Comparison of ENCODE assay signal across 8 cellular contexts in the genomic region with DNA sequence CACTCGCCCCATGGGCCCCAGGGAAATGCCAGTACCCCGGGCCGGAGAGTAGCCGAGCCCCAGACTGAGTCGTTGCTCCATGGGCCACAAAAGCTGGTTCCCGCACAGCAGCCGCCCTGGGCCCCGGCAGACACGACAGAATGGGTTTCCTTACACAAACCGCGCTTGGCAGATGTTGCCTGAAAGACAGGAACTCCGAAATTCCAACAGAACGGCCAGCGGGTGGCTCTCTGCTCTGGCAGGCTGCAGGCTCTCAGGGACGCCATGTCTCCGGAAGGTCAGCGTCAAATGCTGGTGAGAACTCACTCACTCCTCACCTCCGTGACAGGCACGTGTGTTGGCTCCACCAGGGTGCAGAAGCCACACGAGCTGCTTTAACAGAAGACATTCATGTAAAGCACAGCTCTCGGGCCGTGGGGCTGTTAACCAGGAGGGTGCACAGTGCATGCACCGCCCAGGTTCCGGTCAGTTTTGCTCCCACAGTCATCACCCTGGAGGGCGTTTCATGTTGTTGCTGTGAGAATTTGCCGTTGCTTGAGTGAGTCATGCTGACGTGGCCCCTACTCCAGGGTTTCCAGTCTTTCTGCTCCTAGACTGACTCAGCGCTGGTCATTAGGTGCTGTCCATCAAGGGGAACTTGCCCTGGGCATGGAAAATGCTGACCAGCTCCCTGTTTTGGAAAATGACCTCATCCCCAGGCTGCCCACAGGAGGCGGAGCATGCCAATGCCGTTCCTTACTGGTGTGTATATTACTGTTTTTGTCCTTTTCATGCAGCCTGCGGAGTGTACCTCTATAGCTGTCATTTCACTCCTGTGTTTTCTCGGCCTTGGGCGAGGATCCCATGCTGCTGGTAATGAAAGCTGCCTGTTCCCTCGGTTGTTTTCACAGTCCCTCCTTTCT. TPM values are rescaled to one million over a fixed set of nuclear protein-coding genes. Genes with fewer than 3 reads are reported as not detected.
A peak's percentile ranks its signal among the peaks of the same experiment; 100 is the strongest.
DNase-seq lines count a peak whose midpoint lies in the region; ATAC-seq and TF ChIP-seq lines count a peak whose summit lies in the region.

No MANE protein-coding gene starts in this region.

- ATAC-seq in HG02610 (IDR thresholded peaks at IDR 0.05; ENCODE audit: unreplicated experiment): no peak
- no peak for ATAC-seq in HG03095 (IDR thresholded peaks at IDR 0.05; ENCODE audit: unreplicated experiment)

- H3K4me1 ChIP-seq in H9 (ENCODE audit: insufficient read depth, low read length): peaks cover 3% of the 10 kb centered on the region; the same call in 1 of the 2 replicates

- H4K20me1 ChIP-seq in H9 (ENCODE audit: control insufficient read depth, insufficient read depth, insufficient read length): no peaks in the 10 kb centered on the region

- H3K23me2 ChIP-seq in H9 (ENCODE audit: insufficient read length, low read depth, low read length, poor library complexity, severe bottlenecking): no peaks in the 10 kb centered on the region

- POLR2A ChIA-PET in AG04449 (lab: Yijun Ruan, JAX): interaction anchor here (1.3 to 1.7 kb wide), 4 partner anchors 14 to 157 kb away, joined by 3 to 13 read pairs (median 5); partner anchors contain the start of gene ANKRD10

- H2BK5ac ChIP-seq in H9 (ENCODE audit: insufficient read length, low read length): no peak overlapping the region

- no peak overlapping the region for H3K18ac ChIP-seq in H9 (ENCODE audit: insufficient read length, low read depth, low read length)

- H3K36me3 Mint-ChIP-seq in H9 (ENCODE audit: insufficient read depth in 1 of 3, low read depth in 3 of 3) (no peaks in the 10 kb centered on the region), type B pancreatic cell (no peaks in the 10 kb centered on the region)

- no peak overlapping the region for H2AK5ac ChIP-seq in H9 (ENCODE audit: insufficient read length, low read length)

- WGBS in H9 (ENCODE audit: extremely low coverage, insufficient read length, low lambda C conversion rate): no CpG with 5 or more reads among the region's 34 CpGs

- H3K4ac ChIP-seq in H9 (ENCODE audit: low read depth, low read length): no peak overlapping the region

- H2BK12ac ChIP-seq in H9 (ENCODE audit: insufficient read length, low read depth, low read length): no peak overlapping the region

- no peak for TF ChIP-seq CTCF in AG04449 (IDR thresholded peaks at IDR 0.05; ENCODE audit: insufficient read depth, low read length, missing control alignments)
- TF ChIP-seq CTCF in H9 (conservative IDR thresholded peaks at IDR 0.05): peak; percentile 14; the same call in 1 of the 3 replicates
- peak; percentile 19 for TF ChIP-seq CTCF in type B pancreatic cell (conservative IDR thresholded peaks at IDR 0.05)

- H3T11ph ChIP-seq in H9 (ENCODE audit: low read length): no peak overlapping the region

- no peak overlapping the region for H2BK120ac ChIP-seq in H9 (ENCODE audit: low read depth, low read length, poor library complexity, severe bottlenecking)

- H3K27ac Mint-ChIP-seq in H9 (peak overlapping the region in 1 of 3 experiments; percentile 42; a peak in 1 of 7 replicates), type B pancreatic cell (peak overlapping the region; percentile 90)

- no peak overlapping the region for H4K5ac ChIP-seq in H9 (ENCODE audit: insufficient read length, low read depth, low read length)

- no peak overlapping the region for H3K4me2 ChIP-seq in H9 (ENCODE audit: insufficient read depth, insufficient read length, low read length)

- no peak overlapping the region; the same call in 1 of the 2 replicates for H3K14ac ChIP-seq in H9 (ENCODE audit: insufficient read depth, low read length)

- H3K4me3 ChIP-seq in AG04449 (ENCODE audit: low read depth, low read length): peak overlapping the region; percentile 45

- H3K9me3 Mint-ChIP-seq in H9 (peaks cover 0 to 2% of the 10 kb centered on the region in 2 experiments; a peak in 1 of 5 replicates), type B pancreatic cell (peaks cover 6% of the 10 kb centered on the region)

- H3K79me1 ChIP-seq in H9 (ENCODE audit: insufficient read depth, low read depth, low read length, poor library complexity, severe bottlenecking): no peaks in the 10 kb centered on the region

- peak; percentile 96 for DNase-seq in AG04449 (ENCODE audit: low read depth, low spot score)
- DNase-seq in H9: peak; percentile 74
- peak; percentile 97 for DNase-seq in SW480 (ENCODE audit: low spot score)
- DNase-seq in erythroblast (lab: John Stamatoyannopoulos, UW): peak; percentile 83 to 92
- peak; percentile 87 for DNase-seq in mucosa of gallbladder (ENCODE audit: low spot score)
- DNase-seq in type B pancreatic cell (ENCODE audit: extremely low spot score, unreplicated experiment): peak; percentile 76

- H4K8ac ChIP-seq in H9 (replicated peaks; ENCODE audit: insufficient read length, low read depth, low read length): no peak overlapping the region

- H3K27me3 ChIP-seq in H9 (ENCODE audit: insufficient read depth, low read length): no peaks in the 10 kb centered on the region

- no peak overlapping the region for H3K23ac ChIP-seq in H9 (ENCODE audit: insufficient read length, low read depth, low read length)

- H3K9ac ChIP-seq in H9 (ENCODE audit: extremely low read depth, insufficient read length, low read length): no peak overlapping the region

- H2BK20ac ChIP-seq in H9 (ENCODE audit: low read depth, low read length, poor library complexity, severe bottlenecking): no peak overlapping the region

- H3K4me1 Mint-ChIP-seq in H9 (peaks cover 19 to 34% of the 10 kb centered on the region in 2 experiments), type B pancreatic cell (ENCODE audit: unreplicated experiment) (peaks cover 26% of the 10 kb centered on the region)

- H3K9me3 ChIP-seq in H9 (ENCODE audit: control insufficient read depth, low read depth, low read length): no peaks in the 10 kb centered on the region

- no peak overlapping the region for H2AFZ ChIP-seq in H9 (ENCODE audit: low read length)

- no peak overlapping the region for H3K27ac ChIP-seq in H9 (ENCODE audit: insufficient read length, low read depth, low read length)

- no peaks in the 10 kb centered on the region for H3K79me2 ChIP-seq in H9 (ENCODE audit: insufficient read depth, low read length)

- H3K4me3 Mint-ChIP-seq in H9 (no peak overlapping the region), type B pancreatic cell (peak overlapping the region; percentile 62)

- CTCF ChIA-PET in AG04449 (lab: Yijun Ruan, JAX): interaction anchor here (0.6 to 1.9 kb wide), 5 partner anchors 14 to 164 kb away, joined by 3 to 4 read pairs (median 3); partner anchors contain the start of genes ANKRD10 and CARS2

- H2BK15ac ChIP-seq in H9 (ENCODE audit: low read depth, low read length): no peak overlapping the region

- peak; percentile 36 for TF ChIP-seq POLR2A in erythroblast (IDR thresholded peaks at IDR 0.05; ENCODE audit: low read length)

- H3K27me3 Mint-ChIP-seq in H9 (ENCODE audit: low read depth): peaks cover 17% of the 10 kb centered on the region
- no peaks in the 10 kb centered on the region for H3K27me3 Mint-ChIP-seq in type B pancreatic cell

- H3K56ac ChIP-seq in H9 (ENCODE audit: insufficient read length, low read depth, low read length): no peak overlapping the region

- no peak overlapping the region for H4K91ac ChIP-seq in H9 (ENCODE audit: insufficient read length, low read depth, low read length)

RNA-seq across cellular contexts. Expression of gene ANKRD10, which starts 44.8 kb away (rescaled TPM):
- total RNA-seq in H9 (2021) (159 and 160 TPM in 2 replicates), mucosa of gallbladder (139 TPM), type B pancreatic cell (ENCODE audit: low replicate concordance) (87.9 and 142 TPM in 2 replicates)
